In genomic region chr16:66913081-66913480, GRCh38 we compare ENCODE assay signal across 3 cellular contexts.
TF ChIP-seq lines count a peak whose summit lies in the region.

No MANE protein-coding gene starts in this region.

TF ChIP-seq in SK-N-SH, 30 proteins besides CTCF, POLR2A, EP300 and RAD21:
- TF ChIP-seq REST (IDR thresholded peaks at IDR 0.05; ENCODE audit: low read depth, low read length): peak; percentile 75
- no peak for TF ChIP-seq FOXJ3 (CRISPR knock-in tag; IDR thresholded peaks at IDR 0.05)

TF ChIP-seq in SK-N-SH treated with all-trans-retinoic acid at 6 μM for 48 hours, 23 proteins besides CTCF, POLR2A, EP300 and RAD21:
- no peak for TF ChIP-seq TSHZ2 (CRISPR knock-in tag; IDR thresholded peaks at IDR 0.05)
- TF ChIP-seq ZNF565 (CRISPR knock-in tag; conservative IDR thresholded peaks at IDR 0.05; ENCODE audit: low read depth): no peak
- no peak for TF ChIP-seq CSRNP3 (CRISPR knock-in tag; IDR thresholded peaks at IDR 0.05)
- no peak for TF ChIP-seq ZC3H10 (CRISPR knock-in tag; IDR thresholded peaks at IDR 0.05)
- no peak for TF ChIP-seq PATZ1 (CRISPR knock-in tag; IDR thresholded peaks at IDR 0.05; ENCODE audit: borderline replicate concordance)
- no peak for TF ChIP-seq RARB (CRISPR knock-in tag; IDR thresholded peaks at IDR 0.05)

TF ChIP-seq in H1, 55 proteins besides CTCF, POLR2A, EP300 and RAD21:
- TF ChIP-seq MAX (IDR thresholded peaks at IDR 0.05) (peak; percentile 78), POU5F1 (IDR thresholded peaks at IDR 0.05; ENCODE audit: low read depth, low read length) (no peak), HDAC6 (IDR thresholded peaks at IDR 0.05; ENCODE audit: low read depth, low read length) (no peak), SIN3A (conservative IDR thresholded peaks at IDR 0.05 in 1 of 2, IDR thresholded peaks at IDR 0.05 in 1 of 2; ENCODE audit: low read depth in 1 of 2, low read length in 2 of 2) (peak in 1 of 2 experiments; percentile 75; a peak in 1 of 4 replicates), TCF12 (IDR thresholded peaks at IDR 0.05; ENCODE audit: low read depth, low read length) (0 out of 2 replicates have a peak, but pooled peaks have one; percentile 50)
